In the genomic region with DNA sequence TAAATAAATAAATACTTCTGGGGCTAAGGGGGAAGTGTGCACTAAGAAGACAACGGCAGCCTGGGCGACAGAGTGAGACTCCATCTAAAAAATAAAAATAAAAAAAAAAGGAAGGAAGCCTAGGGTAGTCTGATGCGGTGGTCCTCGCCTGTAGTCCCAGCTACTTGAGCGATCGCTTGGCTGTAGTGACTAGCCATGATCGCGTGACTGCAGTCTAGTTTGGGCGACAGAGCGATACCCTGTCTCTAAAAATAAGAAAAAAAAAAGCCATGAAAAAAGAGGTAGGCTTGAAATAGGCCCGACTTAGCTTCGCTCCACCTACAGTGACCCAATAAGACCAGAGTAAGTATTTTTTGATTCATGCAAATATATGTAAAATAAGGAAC, we compare ENCODE assay signal across 8 cellular contexts. TPM values are rescaled to one million over a fixed set of nuclear protein-coding genes. Genes with fewer than 3 reads are reported as not detected.
DNase-seq lines count a peak whose midpoint lies in the region; ATAC-seq, FAIRE-seq and TF ChIP-seq lines count a peak whose summit lies in the region.

No MANE protein-coding gene starts in this region.

- H3K36me3 ChIP-seq in GM12878 (ENCODE audit: control insufficient read depth in 2 of 2, insufficient read depth in 2 of 2, low read length in 1 of 2) (peaks cover 3 to 5% of the 10 kb centered on the region in 2 experiments; a peak in 3 of 4 replicates), sigmoid colon (peaks cover 0 to 31% (median 12%) of the 10 kb centered on the region in 4 donors)

- TF ChIP-seq CTCF in GM12878 (IDR thresholded peaks at IDR 0.05 in 2 of 3, conservative IDR thresholded peaks at IDR 0.05 in 1 of 3; ENCODE audit: control insufficient read depth in 2 of 3, extremely low read depth in 1 of 3, insufficient read depth in 1 of 3, low read depth in 3 of 3, low read length in 3 of 3) (no peak), sigmoid colon (IDR thresholded peaks at IDR 0.05) (no peak)

- ATAC-seq in GM19351 (IDR thresholded peaks at IDR 0.05; ENCODE audit: unreplicated experiment), result peak; percentile 35
- ATAC-seq in HG03196 (IDR thresholded peaks at IDR 0.05; ENCODE audit: unreplicated experiment), result peak; percentile 16
- ATAC-seq in GM12878, result no peak
- ATAC-seq in HG02763 (IDR thresholded peaks at IDR 0.05; ENCODE audit: unreplicated experiment), result no peak
- ATAC-seq in GM18873 (IDR thresholded peaks at IDR 0.05; ENCODE audit: low FRiP score, unreplicated experiment), result no peak

- BruUV-seq in GM12878 (replicated peaks; lab: Mats Ljungman, UMichigan), result TSS peak; percentile 88

- DNase-seq in GM12878 (ENCODE audit: low read depth, low spot score) (no peak), sigmoid colon (no peak), DMS53 (lab: John Stamatoyannopoulos, UW) (no peak), GM19240 (ENCODE audit: insufficient read length, low spot score) (no peak)

- peaks cover 11% of the 10 kb centered on the region for H3K4me1 ChIP-seq in GM12878 (ENCODE audit: control insufficient read depth, insufficient read depth, low read length)
- peaks cover 0 to 13% (median 11%) of the 10 kb centered on the region in 4 donors for H3K4me1 ChIP-seq in sigmoid colon

- intact Hi-C loops in GM12878 (cut with micrococcal nuclease; ENCODE audit: unreplicated experiment), result loop anchor here (2.0 to 10.0 kb wide), 2 partner anchors 16 to 492 kb away; no protein-coding TSS in a partner anchor
- intact Hi-C loops in sigmoid colon (cut with DNase I), result loop anchor here (2.0 kb wide), 2 partner anchors 22 to 52 kb away; a partner anchor contains a TSS

- no peaks in the 10 kb centered on the region for H3K9me3 ChIP-seq in GM12878 (replicated peaks; ENCODE audit: control insufficient read depth, insufficient read depth, low read length)
- H3K9me3 ChIP-seq in sigmoid colon, result no peaks in the 10 kb centered on the region

- H3K9ac ChIP-seq in GM12878 (ENCODE audit: control insufficient read depth, insufficient read depth, low read length), result peak overlapping the region; percentile 66

- peak overlapping the region; percentile 89 for H2AFZ ChIP-seq in GM12878 (ENCODE audit: control insufficient read depth, low read depth, low read length)

- CTCF ChIA-PET in GM12878 (lab: Yijun Ruan, JAX), result interaction anchor here (0.5 to 10.5 kb wide), 19 partner anchors 8 to 1676 kb away, joined by 3 to 120 read pairs (median 3); a partner anchor contains a TSS

- no peak for FAIRE-seq in GM12878 (lab: Jason Lieb, UNC)

- no peak for TF ChIP-seq RAD21 in GM12878 (IDR thresholded peaks at IDR 0.05; ENCODE audit: insufficient read depth, low read depth, low read length)

- H3K27ac ChIP-seq in GM12878 (ENCODE audit: control insufficient read depth, insufficient read depth) (peak overlapping the region; percentile 81), sigmoid colon (peak overlapping the region; percentile 73 to 86 (median 80))

- under 1% methylated on average over 12 of the region's 12 CpGs for WGBS in GM12878 (ENCODE audit: insufficient coverage, insufficient replicate concordance, low lambda C conversion rate, missing lambda C conversion rate)
- 61 to 85% methylated on average over 12 of the region's 12 CpGs for WGBS in sigmoid colon, 2 donors

- RAD21 ChIA-PET in GM12878 (lab: Charles Lee; ENCODE audit: unreplicated experiment), result interaction anchor here (0.7 to 1.8 kb wide), 22 partner anchors 11 to 551 kb away, joined by 3 to 22 read pairs (median 4); a partner anchor contains a TSS

- TF ChIP-seq POLR2A in GM12878 (IDR thresholded peaks at IDR 0.05; ENCODE audit: low read depth, low read length), result peak; percentile 43; the same call in 1 of the 2 replicates
- no peak for TF ChIP-seq POLR2A in sigmoid colon (IDR thresholded peaks at IDR 0.05)

- H4K20me1 ChIP-seq in GM12878 (ENCODE audit: control insufficient read depth, insufficient read depth), result no peaks in the 10 kb centered on the region

- H3K4me2 ChIP-seq in GM12878 (ENCODE audit: control insufficient read depth, insufficient read depth), result peak overlapping the region; percentile 75

- H3K27me3 ChIP-seq in GM12878 (replicated peaks in 1 of 2; ENCODE audit: control insufficient read depth in 2 of 2, insufficient read depth in 2 of 2, low read length in 1 of 2) (no peaks in the 10 kb centered on the region), sigmoid colon (no peaks in the 10 kb centered on the region)

- POLR2A ChIA-PET in GM12878 (lab: Charles Lee), result interaction anchor here (0.5 to 2.1 kb wide), 19 partner anchors 12 to 1861 kb away, joined by 3 to 16 read pairs (median 4); a partner anchor contains a TSS

- H3K4me3 ChIP-seq in GM12878 (no peak overlapping the region), sigmoid colon (no peak overlapping the region)

- in situ Hi-C loops in GM12878 (cut with MboI), result no loop called here

- SMC1A ChIA-PET in GM12878 (lab: Charles Lee; ENCODE audit: uncharacterized antibody, unreplicated experiment), result interaction anchor here (0.6 to 5.0 kb wide), 13 partner anchors 15 to 671 kb away, joined by 3 to 43 read pairs (median 3); a partner anchor contains a TSS

- no peak for TF ChIP-seq EP300 in GM12878 (IDR thresholded peaks at IDR 0.05; ENCODE audit: borderline replicate concordance in 1 of 2, control insufficient read depth in 1 of 2, low read depth in 2 of 2, low read length in 2 of 2)
- no peak for TF ChIP-seq EP300 in sigmoid colon (IDR thresholded peaks at IDR 0.05)

- peaks cover 13% of the 10 kb centered on the region for H3K79me2 ChIP-seq in GM12878 (ENCODE audit: control insufficient read depth, insufficient read depth, low read length)

RNA-seq across cellular contexts. Expression of a gene that starts 0.7 kb away (rescaled TPM):
- 33.1 and 39.0 TPM in 2 replicates for total RNA-seq in GM12878 (2013; cell fraction: nucleolus; rRNA removed)
- total RNA-seq in GM12878 (2014; rRNA removed) (104 and 108 TPM in 2 replicates), GM12878 (2014; rRNA removed; fragmentation: Illumina TruSeq; extraction: Trizol) (74.7 and 81.9 TPM in 2 replicates), GM12878 (2021) (102 and 103 TPM in 2 replicates), sigmoid colon (100 to 1,000 TPM in 2 of 4 donors, 10 to 100 TPM in 2; 90.0 to 101 (median 98.7) TPM)
- 54.4 TPM for polyA plus RNA-seq in GM12878 (2011; ENCODE audit: low read depth)
- polyA plus RNA-seq in GM12878 (2011; rRNA removed) (104 and 107 TPM in 2 replicates), GM12878 (2014; fragmentation: Illumina TruSeq; extraction: Trizol) (47.7 and 86.7 TPM in 2 replicates), GM12878 (2014; fragmentation: Nextera tagmentation; extraction: Ambion mirVana) (10 to 100 TPM; 11.9 to 37.4 TPM), GM12878 (2014; rRNA removed) (129 and 142 TPM in 2 replicates), GM12878 (2016; fragmentation: Nextera tagmentation; extraction: Ambion mirVana) (100 to 1,000 TPM; 153 to 154 TPM), sigmoid colon (10 to 100 TPM; 71.4 to 87.1 (median 83.7) TPM)
- polyA plus RNA-seq in GM12878 (2011; cell fraction: cytosol; rRNA removed), result 133 and 164 TPM in 2 replicates
- polyA plus RNA-seq in GM12878 (2011; cell fraction: nucleus; rRNA removed), result 112 and 115 TPM in 2 replicates
- 57.5 and 64.9 TPM in 2 replicates for polyA plus RNA-seq in GM12878 (2012)
- polyA minus RNA-seq in GM12878 (2011; rRNA and poly(A)+ RNA removed), result 34.9 and 51.9 TPM in 2 replicates
- polyA minus RNA-seq in GM12878 (2011; cell fraction: cytosol; rRNA and poly(A)+ RNA removed), result 13.2 and 19.4 TPM in 2 replicates
- polyA minus RNA-seq in GM12878 (2011; cell fraction: nucleus; rRNA and poly(A)+ RNA removed), result 10.6 and 14.1 TPM in 2 replicates

RNA-seq across cellular contexts. Expression of a gene that starts 2.0 kb away (rescaled TPM):
- 0.58 and 0.61 TPM in 2 replicates for total RNA-seq in GM12878 (2013; cell fraction: nucleolus; rRNA removed)
- total RNA-seq in GM12878 (2014; rRNA removed) (0.11 and 0.96 TPM in 2 replicates), GM12878 (2014; rRNA removed; fragmentation: Illumina TruSeq; extraction: Trizol) (0.09 TPM in 1 of 2 replicates, not detected in the other), GM12878 (2021) (0.27 and 0.62 TPM in 2 replicates), sigmoid colon (10 to 100 TPM in 1 of 4 donors, 1 to 10 TPM in 3; 1.6 to 18.6 (median 4.4) TPM)
- not detected for polyA plus RNA-seq in GM12878 (2011; ENCODE audit: low read depth)
- polyA plus RNA-seq in GM12878 (2011; rRNA removed) (0.07 TPM in 1 of 2 replicates, not detected in the other), GM12878 (2014; fragmentation: Illumina TruSeq; extraction: Trizol) (not detected in 2 replicates), GM12878 (2014; fragmentation: Nextera tagmentation; extraction: Ambion mirVana) (under 1 TPM in 1 of 2 experiments, not detected in 1; 0.05 TPM), GM12878 (2014; rRNA removed) (0.12 and 0.33 TPM in 2 replicates), GM12878 (2016; fragmentation: Nextera tagmentation; extraction: Ambion mirVana) (under 1 TPM; 0.33 to 0.44 TPM), sigmoid colon (1 to 10 TPM in 1 of 3 donors, under 1 TPM in 2; 0.23 to 2.1 (median 0.60) TPM)
- 0.03 and 0.18 TPM in 2 replicates for polyA plus RNA-seq in GM12878 (2011; cell fraction: cytosol; rRNA removed)
- polyA plus RNA-seq in GM12878 (2011; cell fraction: nucleus; rRNA removed), result 0.48 and 1.1 TPM in 2 replicates
- 0.09 and 0.31 TPM in 2 replicates for polyA plus RNA-seq in GM12878 (2012)
- 0.15 TPM in 1 of 2 replicates, not detected in the other for polyA minus RNA-seq in GM12878 (2011; rRNA and poly(A)+ RNA removed)
- polyA minus RNA-seq in GM12878 (2011; cell fraction: cytosol; rRNA and poly(A)+ RNA removed), result not detected in 2 replicates
- 0.12 and 1.1 TPM in 2 replicates for polyA minus RNA-seq in GM12878 (2011; cell fraction: nucleus; rRNA and poly(A)+ RNA removed)

RNA-seq across cellular contexts. Expression of a gene that starts 15.1 kb away (rescaled TPM):
- total RNA-seq in GM12878 (2013; cell fraction: nucleolus; rRNA removed), result 14.1 and 14.4 TPM in 2 replicates
- total RNA-seq in GM12878 (2014; rRNA removed) (10.7 and 13.4 TPM in 2 replicates), GM12878 (2014; rRNA removed; fragmentation: Illumina TruSeq; extraction: Trizol) (4.6 and 5.5 TPM in 2 replicates), GM12878 (2021) (13.1 and 16.0 TPM in 2 replicates), sigmoid colon (1 to 10 TPM in 1 of 4 donors, under 1 TPM in 3; 0.49 to 1.1 (median 0.63) TPM)
- 1.2 TPM for polyA plus RNA-seq in GM12878 (2011; ENCODE audit: low read depth)
- polyA plus RNA-seq in GM12878 (2011; rRNA removed) (2.2 and 4.4 TPM in 2 replicates), GM12878 (2014; fragmentation: Illumina TruSeq; extraction: Trizol) (6.2 and 8.4 TPM in 2 replicates), GM12878 (2014; fragmentation: Nextera tagmentation; extraction: Ambion mirVana) (1 to 10 TPM; 2.2 to 2.3 TPM), GM12878 (2014; rRNA removed) (17.9 and 20.8 TPM in 2 replicates), GM12878 (2016; fragmentation: Nextera tagmentation; extraction: Ambion mirVana) (10 to 100 TPM; 16.5 to 16.6 TPM), sigmoid colon (1 to 10 TPM in 1 of 3 donors, not detected in 2; 1.3 TPM)
- 4.9 and 8.8 TPM in 2 replicates for polyA plus RNA-seq in GM12878 (2011; cell fraction: cytosol; rRNA removed)
- 20.6 and 30.5 TPM in 2 replicates for polyA plus RNA-seq in GM12878 (2011; cell fraction: nucleus; rRNA removed)
- 3.6 and 4.6 TPM in 2 replicates for polyA plus RNA-seq in GM12878 (2012)
- polyA minus RNA-seq in GM12878 (2011; rRNA and poly(A)+ RNA removed), result 2.4 and 5.0 TPM in 2 replicates
- 3.6 and 4.7 TPM in 2 replicates for polyA minus RNA-seq in GM12878 (2011; cell fraction: cytosol; rRNA and poly(A)+ RNA removed)
- polyA minus RNA-seq in GM12878 (2011; cell fraction: nucleus; rRNA and poly(A)+ RNA removed), result 9.4 and 19.7 TPM in 2 replicates

RNA-seq across cellular contexts. Expression of a gene that starts 20.9 kb away (rescaled TPM):
- 4.8 and 4.9 TPM in 2 replicates for total RNA-seq in GM12878 (2013; cell fraction: nucleolus; rRNA removed)
- 11.8 and 12.8 TPM in 2 replicates for total RNA-seq in GM12878 (2014; rRNA removed)
- 2.3 and 2.7 TPM in 2 replicates for total RNA-seq in GM12878 (2014; rRNA removed; fragmentation: Illumina TruSeq; extraction: Trizol)
- total RNA-seq in GM12878 (2021), result 13.3 and 15.5 TPM in 2 replicates
- 0.62 TPM for polyA plus RNA-seq in GM12878 (2011; ENCODE audit: low read depth)
- polyA plus RNA-seq in GM12878 (2011; rRNA removed), result 1.7 and 3.9 TPM in 2 replicates
- 5.8 and 10.7 TPM in 2 replicates for polyA plus RNA-seq in GM12878 (2011; cell fraction: cytosol; rRNA removed)
- 7.8 and 12.0 TPM in 2 replicates for polyA plus RNA-seq in GM12878 (2011; cell fraction: nucleus; rRNA removed)
- 4.0 and 5.0 TPM in 2 replicates for polyA plus RNA-seq in GM12878 (2012)
- polyA plus RNA-seq in GM12878 (2014; fragmentation: Illumina TruSeq; extraction: Trizol), result 0.48 and 1.4 TPM in 2 replicates
- under 1 TPM; 0.18 to 0.75 TPM for polyA plus RNA-seq in GM12878 (2014; fragmentation: Nextera tagmentation; extraction: Ambion mirVana)
- polyA plus RNA-seq in GM12878 (2014; rRNA removed), result 11.3 and 14.1 TPM in 2 replicates
- polyA plus RNA-seq in GM12878 (2016; fragmentation: Nextera tagmentation; extraction: Ambion mirVana), result 1 to 10 TPM; 8.4 to 8.6 TPM
- polyA minus RNA-seq in GM12878 (2011; rRNA and poly(A)+ RNA removed), result 2.1 and 3.1 TPM in 2 replicates
- polyA minus RNA-seq in GM12878 (2011; cell fraction: cytosol; rRNA and poly(A)+ RNA removed), result 6.3 and 6.9 TPM in 2 replicates
- 2.2 and 4.7 TPM in 2 replicates for polyA minus RNA-seq in GM12878 (2011; cell fraction: nucleus; rRNA and poly(A)+ RNA removed)
- total RNA-seq in sigmoid colon, result 10 to 100 TPM; 21.6 to 32.6 (median 27.8) TPM
- 10 to 100 TPM; 45.0 to 72.1 (median 59.5) TPM for polyA plus RNA-seq in sigmoid colon

RNA-seq across cellular contexts. Expression of a gene that starts 36.6 kb away (rescaled TPM):
- total RNA-seq in GM12878 (2013; cell fraction: nucleolus; rRNA removed), result 7.8 and 8.0 TPM in 2 replicates
- total RNA-seq in GM12878 (2014; rRNA removed), result 8.8 and 12.0 TPM in 2 replicates
- 2.1 TPM in 2 replicates for total RNA-seq in GM12878 (2014; rRNA removed; fragmentation: Illumina TruSeq; extraction: Trizol)
- 10.0 and 13.1 TPM in 2 replicates for total RNA-seq in GM12878 (2021)
- polyA plus RNA-seq in GM12878 (2011; ENCODE audit: low read depth), result 2.4 TPM
- polyA plus RNA-seq in GM12878 (2011; rRNA removed), result 1.6 and 3.5 TPM in 2 replicates
- polyA plus RNA-seq in GM12878 (2011; cell fraction: cytosol; rRNA removed), result 6.7 and 12.3 TPM in 2 replicates
- 4.7 TPM in 2 replicates for polyA plus RNA-seq in GM12878 (2011; cell fraction: nucleus; rRNA removed)
- polyA plus RNA-seq in GM12878 (2012), result 8.8 TPM in 2 replicates
- polyA plus RNA-seq in GM12878 (2014; fragmentation: Illumina TruSeq; extraction: Trizol), result 0.55 and 1.5 TPM in 2 replicates
- under 1 TPM; 0.03 to 0.04 TPM for polyA plus RNA-seq in GM12878 (2014; fragmentation: Nextera tagmentation; extraction: Ambion mirVana)
- 11.8 and 13.1 TPM in 2 replicates for polyA plus RNA-seq in GM12878 (2014; rRNA removed)
- polyA plus RNA-seq in GM12878 (2016; fragmentation: Nextera tagmentation; extraction: Ambion mirVana), result 10 to 100 TPM in 1 of 2 experiments, 1 to 10 TPM in 1; 8.4 to 12.5 TPM
- 4.5 and 6.7 TPM in 2 replicates for polyA minus RNA-seq in GM12878 (2011; rRNA and poly(A)+ RNA removed)
- polyA minus RNA-seq in GM12878 (2011; cell fraction: cytosol; rRNA and poly(A)+ RNA removed), result 3.4 and 5.3 TPM in 2 replicates
- polyA minus RNA-seq in GM12878 (2011; cell fraction: nucleus; rRNA and poly(A)+ RNA removed), result 3.6 and 4.4 TPM in 2 replicates
- 10 to 100 TPM; 15.5 to 21.9 (median 18.8) TPM for total RNA-seq in sigmoid colon
- polyA plus RNA-seq in sigmoid colon, result 1 to 10 TPM; 4.2 to 9.0 (median 7.4) TPM

Comparison
In these comparisons a context has a peak if more than half of its experiments do, and no peak if none do; other contexts are left out.
1. ATAC-seq: peak in GM19351 (single experiment) and HG03196 (single experiment); none in GM12878 (single experiment), HG02763 (single experiment) and GM18873 (single experiment).